28 cellular contexts compared by ENCODE assay signal in genomic region chr18:77501266-77501665, GRCh38.
"Had no signal": no experiment of that assay in that cellular context is flagged by ENCODE, and none has a peak within 500 bp of the region (broad histone marks: within the 10 kb centered on the region; RNA-seq: fewer than 3 reads in every experiment).

No MANE protein-coding gene starts in this region.

- H3K4me3 ChIP-seq: stomach, suprapubic skin, testis, thoracic aorta, thyroid gland, tibial artery, tibial nerve, transverse colon, upper lobe of left lung, upper lobe of right lung, uterus, vagina had no signal

- H3K4me3 Mint-ChIP-seq: stimulated activated effector memory CD8-positive, alpha-beta T cell treated with anti-CD3 and anti-CD28 coated beads, Interleukin-12 subunit alpha, Interleukin-12 subunit beta, amount 100 ng/mL, for 72 hours; stimulated activated memory B cell treated with anti-CD40 and anti-IgM and Interleukin-4, amounts not matched to agents 10 μg/mL and 1 μg/mL and 100 μg/mL, for 72 hours; stimulated activated naive B cell treated with anti-CD40 and anti-IgM and Interleukin-4, amounts not matched to agents 10 μg/mL and 1 μg/mL and 100 μg/mL, for 72 hours; stimulated activated naive CD8-positive, alpha-beta T cell treated with anti-CD3 and anti-CD28 coated beads, Interleukin-15, amount 100 ng/mL, for 72 hours; stimulated activated naive CD8-positive, alpha-beta T cell treated with anti-CD3 and anti-CD28 coated beads, Interleukin-15, Interleukin-2, amounts not matched to agents 100 ng/mL and 50 ng/mL, for 24 hours; type B pancreatic cell had no signal

- ATAC-seq: stimulated activated effector memory CD8-positive, alpha-beta T cell treated with anti-CD3 and anti-CD28 coated beads, Interleukin-12 subunit alpha, Interleukin-12 subunit beta, amount 100 ng/mL, for 72 hours; stimulated activated memory B cell treated with anti-CD40 and anti-IgM and Interleukin-4, amounts not matched to agents 10 μg/mL and 1 μg/mL and 100 μg/mL, for 72 hours; stimulated activated naive B cell treated with anti-CD40 and anti-IgM and Interleukin-4, amounts not matched to agents 10 μg/mL and 1 μg/mL and 100 μg/mL, for 72 hours; stimulated activated naive CD8-positive, alpha-beta T cell treated with anti-CD3 and anti-CD28 coated beads, Interleukin-15, amount 100 ng/mL, for 72 hours; stimulated activated naive CD8-positive, alpha-beta T cell treated with anti-CD3 and anti-CD28 coated beads, Interleukin-15, Interleukin-2, amounts not matched to agents 100 U/mL and 50 U/mL, for 24 hours; upper lobe of right lung had no signal

- H3K27me3 ChIP-seq: stomach, suprapubic skin, testis, thyroid gland, tibial artery, tibial nerve, transverse colon, upper lobe of left lung, upper lobe of right lung, uterus, vagina had no signal

- DNase-seq: stimulated activated CD4-positive, alpha-beta T cell treated with anti-CD3 and anti-CD28 coated beads, Interleukin-2, amount 100 ng/mL, for 48 hours; stimulated activated CD4-positive, alpha-beta T cell treated with anti-CD3 and anti-CD28 coated beads, Interleukin-4, amount 100 ng/mL, for 1 hour; stimulated activated CD4-positive, alpha-beta T cell treated with anti-CD3 and anti-CD28 coated beads, Interleukin-4, amount 100 ng/mL, for 24 hours; stimulated activated CD4-positive, alpha-beta T cell treated with anti-CD3 and anti-CD28 coated beads, Interleukin-4, amount 100 ng/mL, for 4 hours; stimulated activated CD8-positive, alpha-beta memory T cell treated with anti-CD3 and anti-CD28 coated beads, Interleukin-4, amount 100 ng/mL, for 48 hours; stimulated activated naive B cell treated with anti-CD40 and anti-IgM and Interleukin-4, amounts not matched to agents 10 μg/mL and 1 μg/mL and 100 μg/mL, for 72 hours; stimulated activated naive CD4-positive, alpha-beta T cell; stimulated activated naive CD4-positive, alpha-beta T cell treated with Interleukin-2 at 50 U/mL for 16 hours; stimulated activated naive CD8-positive, alpha-beta T cell treated with anti-CD3 and anti-CD28 coated beads, Interleukin-15, amount 100 ng/mL, for 72 hours; stimulated activated naive CD8-positive, alpha-beta T cell treated with anti-CD3 and anti-CD28 coated beads, Interleukin-15, Interleukin-2, amounts not matched to agents 100 U/mL and 50 U/mL, for 24 hours; stomach; substantia nigra; testis; thyroid gland; tibial artery; transverse colon; trophoblast cell; upper lobe of left lung; upper lobe of right lung; uterus had no signal

- H3K27ac Mint-ChIP-seq: stimulated activated effector memory CD8-positive, alpha-beta T cell treated with anti-CD3 and anti-CD28 coated beads, Interleukin-12 subunit alpha, Interleukin-12 subunit beta, amount 100 ng/mL, for 72 hours; stimulated activated memory B cell treated with anti-CD40 and anti-IgM and Interleukin-4, amounts not matched to agents 10 μg/mL and 1 μg/mL and 100 μg/mL, for 72 hours; stimulated activated naive B cell treated with anti-CD40 and anti-IgM and Interleukin-4, amounts not matched to agents 10 μg/mL and 1 μg/mL and 100 μg/mL, for 72 hours; stimulated activated naive CD8-positive, alpha-beta T cell treated with anti-CD3 and anti-CD28 coated beads, Interleukin-15, amount 100 ng/mL, for 72 hours; stimulated activated naive CD8-positive, alpha-beta T cell treated with anti-CD3 and anti-CD28 coated beads, Interleukin-15, Interleukin-2, amounts not matched to agents 100 ng/mL and 50 ng/mL, for 24 hours; type B pancreatic cell had no signal

- H3K4me1 ChIP-seq: stomach, suprapubic skin, testis, thyroid gland, tibial artery, tibial nerve, transverse colon, upper lobe of left lung, upper lobe of right lung, uterus, vagina had no signal

- H3K9me3 ChIP-seq: suprapubic skin, testis, thoracic aorta, thyroid gland, tibial artery, tibial nerve, transverse colon, upper lobe of left lung, upper lobe of right lung, uterus, vagina had no signal

- H3K4me1 Mint-ChIP-seq: stimulated activated effector memory CD8-positive, alpha-beta T cell treated with anti-CD3 and anti-CD28 coated beads, Interleukin-12 subunit alpha, Interleukin-12 subunit beta, amount 100 ng/mL, for 72 hours; stimulated activated memory B cell treated with anti-CD40 and anti-IgM and Interleukin-4, amounts not matched to agents 10 μg/mL and 1 μg/mL and 100 μg/mL, for 72 hours; stimulated activated naive B cell treated with anti-CD40 and anti-IgM and Interleukin-4, amounts not matched to agents 10 μg/mL and 1 μg/mL and 100 μg/mL, for 72 hours; stimulated activated naive CD8-positive, alpha-beta T cell treated with anti-CD3 and anti-CD28 coated beads, Interleukin-15, amount 100 ng/mL, for 72 hours had no signal

- H3K36me3 Mint-ChIP-seq: stimulated activated effector memory CD8-positive, alpha-beta T cell treated with anti-CD3 and anti-CD28 coated beads, Interleukin-12 subunit alpha, Interleukin-12 subunit beta, amount 100 ng/mL, for 72 hours; stimulated activated memory B cell treated with anti-CD40 and anti-IgM and Interleukin-4, amounts not matched to agents 10 μg/mL and 1 μg/mL and 100 μg/mL, for 72 hours; stimulated activated naive B cell treated with anti-CD40 and anti-IgM and Interleukin-4, amounts not matched to agents 10 μg/mL and 1 μg/mL and 100 μg/mL, for 72 hours; type B pancreatic cell had no signal

- H3K9me3 Mint-ChIP-seq: stimulated activated effector memory CD8-positive, alpha-beta T cell treated with anti-CD3 and anti-CD28 coated beads, Interleukin-12 subunit alpha, Interleukin-12 subunit beta, amount 100 ng/mL, for 72 hours; stimulated activated naive CD8-positive, alpha-beta T cell treated with anti-CD3 and anti-CD28 coated beads, Interleukin-15, Interleukin-2, amounts not matched to agents 100 ng/mL and 50 ng/mL, for 24 hours; type B pancreatic cell had no signal

- H3K27me3 Mint-ChIP-seq: stimulated activated memory B cell treated with anti-CD40 and anti-IgM and Interleukin-4, amounts not matched to agents 10 μg/mL and 1 μg/mL and 100 μg/mL, for 72 hours; stimulated activated naive CD8-positive, alpha-beta T cell treated with anti-CD3 and anti-CD28 coated beads, Interleukin-15, amount 100 ng/mL, for 72 hours; type B pancreatic cell had no signal

- H3K27ac ChIP-seq: stomach, suprapubic skin, testis, thoracic aorta, thyroid gland, tibial artery, tibial nerve, transverse colon, upper lobe of left lung, upper lobe of right lung, uterus, vagina had no signal

- H3K36me3 ChIP-seq: stomach, suprapubic skin, thoracic aorta, thyroid gland, tibial artery, tibial nerve, transverse colon, upper lobe of left lung, upper lobe of right lung, uterus, vagina had no signal
